In genomic region chr2:43307973-43308372, GRCh38 we compare ENCODE assay signal across 34 cellular contexts.
"Had no signal": no experiment of that assay in that cellular context is flagged by ENCODE, and none has a peak within 500 bp of the region (broad histone marks: within the 10 kb centered on the region; RNA-seq: fewer than 3 reads in every experiment).

No MANE protein-coding gene starts in this region.

- H3K4me2 ChIP-seq: KMS-11 had no signal

- H3K27me3 ChIP-seq: MG63 had no signal

- H3K36me3 ChIP-seq: MG63 had no signal

- H3K9me3 ChIP-seq: MG63 had no signal

- H3K9ac ChIP-seq: KMS-11 had no signal

- DNase-seq: Karpas-422, Kasumi-1, KG1, MG63, MM.1S, NCI-H1048, NCI-H1092, NCI-H1092 treated with DMSO at 0.1 percent for 48 hours, NCI-H1105, NCI-H1105 treated with DMSO at 0.1 percent for 48 hours, NCI-H1417, NCI-H1417 treated with DMSO at 0.1 percent for 48 hours, NCI-H1436, NCI-H1436 treated with DMSO at 0.1 percent for 48 hours, NCI-H146, NCI-H1694, NCI-H1694 treated with DMSO at 0.1 percent for 48 hours, NCI-H187, NCI-H187 treated with DMSO at 0.1 percent for 48 hours, NCI-H1930, NCI-H2029, NCI-H2029 treated with DMSO at 0.1 percent for 48 hours, NCI-H2081, NCI-H2081 treated with DMSO at 0.1 percent for 48 hours, NCI-H2107, NCI-H2171, NCI-H2171 treated with DMSO at 0.1 percent for 48 hours, NCI-H2227 treated with DMSO at 0.1 percent for 48 hours, NCI-H226, NCI-H345, NCI-H446, NCI-H446 treated with DMSO at 0.1 percent for 48 hours, NCI-H510A had no signal

- H3K27ac ChIP-seq: KMS-11 had no signal

- H3K4me3 ChIP-seq: MG63 had no signal
